Comparison of ENCODE assay signal across 13 cellular contexts in genomic region chr2:138028538-138028937, GRCh38.
A peak's percentile ranks its signal among the peaks of the same experiment; 100 is the strongest.
DNase-seq lines count a peak whose midpoint lies in the region; ATAC-seq and TF ChIP-seq lines count a peak whose summit lies in the region.
"Had no signal": no experiment of that assay in that cellular context is flagged by ENCODE, and none has a peak within 500 bp of the region (broad histone marks: within the 10 kb centered on the region; RNA-seq: fewer than 3 reads in every experiment).

No MANE protein-coding gene starts in this region.

- H3K36me3 ChIP-seq in left ventricle myocardium inferior = no peaks in the 10 kb centered on the region
- no peaks in the 10 kb centered on the region for H3K36me3 ChIP-seq in OCI-LY3 (replicated peaks; ENCODE audit: low read depth, low read length)

- no peak overlapping the region for H3K27ac Mint-ChIP-seq in stimulated activated memory B cell treated with anti-CD40 and anti-IgM and Interleukin-4, amounts not matched to agents 10 μg/mL and 1 μg/mL and 100 μg/mL, for 72 hours
- H3K27ac Mint-ChIP-seq in mesothelial cell of epicardium = no peak overlapping the region
- H3K27ac Mint-ChIP-seq: activated naive CD4-positive, alpha-beta T cell treated with anti-CD3 and anti-CD28 coated beads, Interleukin-2, amount 10 ng/mL, durations not matched to agents 7 days and 5 days had no signal

- no peaks in the 10 kb centered on the region for H3K9me3 ChIP-seq in left ventricle myocardium inferior (replicated peaks)
- H3K9me3 ChIP-seq in OCI-LY3 (ENCODE audit: insufficient read depth, low read length) = no peaks in the 10 kb centered on the region
- H3K9me3 ChIP-seq: A549 had no signal

- H3K4me3 ChIP-seq in left ventricle myocardium inferior = no peak overlapping the region
- no peak overlapping the region; the same call in 1 of the 2 replicates for H3K4me3 ChIP-seq in OCI-LY3 (ENCODE audit: low read length)
- H3K4me3 ChIP-seq: A549 had no signal

- no peaks in the 10 kb centered on the region for H4K20me1 ChIP-seq in OCI-LY3 (ENCODE audit: insufficient read depth, low read length)

- intact Hi-C loops in Right ventricle myocardium inferior (cut with DNase I) = loop anchor here (2.0 kb wide), 1 partner anchor 64 kb away; the partner anchor contains the start of gene HNMT
- intact Hi-C loops in left ventricle myocardium inferior (cut with micrococcal nuclease) = no loop called here

- H3K4me1 Mint-ChIP-seq in stimulated activated memory B cell treated with anti-CD40 and anti-IgM and Interleukin-4, amounts not matched to agents 10 μg/mL and 1 μg/mL and 100 μg/mL, for 72 hours = no peaks in the 10 kb centered on the region
- peaks cover 16% of the 10 kb centered on the region for H3K4me1 Mint-ChIP-seq in mesothelial cell of epicardium
- H3K4me1 Mint-ChIP-seq: activated naive CD4-positive, alpha-beta T cell treated with anti-CD3 and anti-CD28 coated beads, Interleukin-2, amount 10 ng/mL, durations not matched to agents 7 days and 5 days had no signal

- TF ChIP-seq CTCF in left ventricle myocardium inferior (IDR thresholded peaks at IDR 0.05; ENCODE audit: borderline replicate concordance) (no peak), OCI-LY3 (IDR thresholded peaks at IDR 0.05; ENCODE audit: low read depth, low read length) (no peak), mesothelial cell of epicardium (IDR thresholded peaks at IDR 0.05; ENCODE audit: unreplicated experiment) (no peak)

- no peak overlapping the region for H3K9ac ChIP-seq in OCI-LY3 (ENCODE audit: low read length)

- H3K4me1 ChIP-seq in left ventricle myocardium inferior (no peaks in the 10 kb centered on the region), OCI-LY3 (ENCODE audit: low read length) (peaks cover 16% of the 10 kb centered on the region)
- H3K4me1 ChIP-seq: A549 had no signal

- H3K27me3 ChIP-seq in left ventricle myocardium inferior (ENCODE audit: low read depth) (no peaks in the 10 kb centered on the region), OCI-LY3 (ENCODE audit: low read depth, low read length) (no peaks in the 10 kb centered on the region)

- H3K79me2 ChIP-seq in OCI-LY3 (ENCODE audit: low read length) = no peaks in the 10 kb centered on the region

- H3K4me3 Mint-ChIP-seq in stimulated activated memory B cell treated with anti-CD40 and anti-IgM and Interleukin-4, amounts not matched to agents 10 μg/mL and 1 μg/mL and 100 μg/mL, for 72 hours = no peak overlapping the region
- H3K4me3 Mint-ChIP-seq in mesothelial cell of epicardium = no peak overlapping the region
- H3K4me3 Mint-ChIP-seq: activated naive CD4-positive, alpha-beta T cell treated with anti-CD3 and anti-CD28 coated beads, Interleukin-2, amount 10 ng/mL, durations not matched to agents 7 days and 5 days had no signal

- H3K27ac ChIP-seq in left ventricle myocardium inferior (replicated peaks) (no peak overlapping the region), OCI-LY3 (ENCODE audit: low read length) (0 out of 2 replicates have a peak overlapping the region, but pooled peaks have one; percentile 9)
- H3K27ac ChIP-seq: A549 had no signal

- no peaks in the 10 kb centered on the region for H3K9me3 Mint-ChIP-seq in stimulated activated memory B cell treated with anti-CD40 and anti-IgM and Interleukin-4, amounts not matched to agents 10 μg/mL and 1 μg/mL and 100 μg/mL, for 72 hours
- H3K9me3 Mint-ChIP-seq in mesothelial cell of epicardium = no peaks in the 10 kb centered on the region
- H3K9me3 Mint-ChIP-seq: activated naive CD4-positive, alpha-beta T cell treated with anti-CD3 and anti-CD28 coated beads, Interleukin-2, amount 10 ng/mL, durations not matched to agents 7 days and 5 days had no signal

- no peaks in the 10 kb centered on the region for H3K27me3 Mint-ChIP-seq in stimulated activated memory B cell treated with anti-CD40 and anti-IgM and Interleukin-4, amounts not matched to agents 10 μg/mL and 1 μg/mL and 100 μg/mL, for 72 hours
- peaks cover 7% of the 10 kb centered on the region for H3K27me3 Mint-ChIP-seq in mesothelial cell of epicardium (ENCODE audit: low read depth)
- H3K27me3 Mint-ChIP-seq: activated naive CD4-positive, alpha-beta T cell treated with anti-CD3 and anti-CD28 coated beads, Interleukin-2, amount 10 ng/mL, durations not matched to agents 7 days and 5 days had no signal

- ATAC-seq in Right ventricle myocardium inferior (peak; percentile 44), HG02981 (IDR thresholded peaks at IDR 0.05; ENCODE audit: unreplicated experiment) (peak; percentile 50)
- peak; percentile 77 for ATAC-seq in stimulated activated memory B cell treated with anti-CD40 and anti-IgM and Interleukin-4, amounts not matched to agents 10 μg/mL and 1 μg/mL and 100 μg/mL, for 72 hours
- ATAC-seq: A549 had no signal

- no peak overlapping the region for H2AFZ ChIP-seq in OCI-LY3 (ENCODE audit: low read depth, low read length)

- no peaks in the 10 kb centered on the region for H3K36me3 Mint-ChIP-seq in stimulated activated memory B cell treated with anti-CD40 and anti-IgM and Interleukin-4, amounts not matched to agents 10 μg/mL and 1 μg/mL and 100 μg/mL, for 72 hours
- H3K36me3 Mint-ChIP-seq in mesothelial cell of epicardium = no peaks in the 10 kb centered on the region
- H3K36me3 Mint-ChIP-seq: activated naive CD4-positive, alpha-beta T cell treated with anti-CD3 and anti-CD28 coated beads, Interleukin-2, amount 10 ng/mL, durations not matched to agents 7 days and 5 days had no signal

- no peak for DNase-seq in Right ventricle myocardium inferior (ENCODE audit: missing footprints)
- DNase-seq in left ventricle myocardium inferior = no peak
- no peak for DNase-seq in stimulated activated naive CD4-positive, alpha-beta T cell treated with Interleukin-2 at 50 U/mL for 16 hours (lab: John Stamatoyannopoulos, UW)
- no peak for DNase-seq in mesothelial cell of epicardium (ENCODE audit: low spot score in 2 of 2, unreplicated experiment in 2 of 2)
- no peak for DNase-seq in stimulated activated naive CD4-positive, alpha-beta T cell (lab: John Stamatoyannopoulos, UW)
- DNase-seq: activated naive CD4-positive, alpha-beta T cell treated with anti-CD3 and anti-CD28 coated beads, Interleukin-2, amount 10 ng/mL, durations not matched to agents 7 days and 5 days; NCI-H1048; NK-92 treated with Interleukin-12 subunit alpha and Interleukin-12 subunit beta, amount 100 ng/mL, for 24 hours; stimulated activated CD4-positive, alpha-beta T cell treated with anti-CD3 and anti-CD28 coated beads, Interleukin-2, amount 100 ng/mL, for 48 hours had no signal

- H3K4me2 ChIP-seq in OCI-LY3 (ENCODE audit: low read length) = no peak overlapping the region; the same call in 1 of the 2 replicates
- H3K4me2 ChIP-seq: A549 had no signal
